Comparison of ENCODE assay signal across 24 cellular contexts in genomic region chr1:86748622-86749373, GRCh38. TPM values are rescaled to one million over a fixed set of nuclear protein-coding genes. Genes with fewer than 3 reads are reported as not detected.
DNase-seq lines count a peak whose midpoint lies in the region; ATAC-seq lines count a peak whose summit lies in the region.
"Had no signal": no experiment of that assay in that cellular context is flagged by ENCODE, and none has a peak within 500 bp of the region (broad histone marks: within the 10 kb centered on the region; RNA-seq: fewer than 3 reads in every experiment).

No MANE protein-coding gene starts in this region.

- no peaks in the 10 kb centered on the region for H3K27me3 Mint-ChIP-seq in activated naive CD8-positive, alpha-beta T cell treated with anti-CD3 and anti-CD28 coated beads, Interleukin-2, amount 50 U/mL, for 24 hours
- no peaks in the 10 kb centered on the region for H3K27me3 Mint-ChIP-seq in activated naive CD8-positive, alpha-beta T cell treated with anti-CD3 and anti-CD28 coated beads for 36 hours
- H3K27me3 Mint-ChIP-seq in naive thymus-derived CD8-positive, alpha-beta T cell: no peaks in the 10 kb centered on the region
- H3K27me3 Mint-ChIP-seq: CD4-positive, CD25-positive, alpha-beta regulatory T cell had no signal

- no peak for DNase-seq in activated naive CD8-positive, alpha-beta T cell treated with anti-CD3 and anti-CD28 coated beads, Interleukin-2, amount 50 U/mL, for 24 hours
- DNase-seq in activated naive CD8-positive, alpha-beta T cell treated with anti-CD3 and anti-CD28 coated beads for 36 hours: no peak
- DNase-seq in NCI-H226 (peak; percentile 65), kidney glomerular epithelial cell (lab: John Stamatoyannopoulos, UW) (no peak), KG1 (lab: John Stamatoyannopoulos, UW) (no peak)
- DNase-seq in naive thymus-derived CD8-positive, alpha-beta T cell: no peak
- DNase-seq in stimulated activated naive CD8-positive, alpha-beta T cell treated with anti-CD3 and anti-CD28 coated beads, Interleukin-15, Interleukin-2, amounts not matched to agents 100 U/mL and 50 U/mL, for 24 hours: peak; percentile 13
- DNase-seq: CD4-positive, CD25-positive, alpha-beta regulatory T cell; DMS 273 treated with DMSO at 0.1 percent for 48 hours; DMS79; EL; GDM1; NCI-H1092 treated with DMSO at 0.1 percent for 48 hours; NCI-H1436 treated with DMSO at 0.1 percent for 48 hours; NCI-H187 treated with DMSO at 0.1 percent for 48 hours; NCI-H446; NCI-H524 treated with DMSO at 0.1 percent for 48 hours; NCI-H774; Right ventricle myocardium superior; RPMI8226 had no signal

- H3K27ac Mint-ChIP-seq in activated naive CD8-positive, alpha-beta T cell treated with anti-CD3 and anti-CD28 coated beads, Interleukin-2, amount 50 U/mL, for 24 hours: no peak overlapping the region
- H3K27ac Mint-ChIP-seq in activated naive CD8-positive, alpha-beta T cell treated with anti-CD3 and anti-CD28 coated beads for 36 hours: no peak overlapping the region
- H3K27ac Mint-ChIP-seq in naive thymus-derived CD8-positive, alpha-beta T cell: peak overlapping the region in 7 of 10 donors; percentile 31 to 73 (median 44)
- H3K27ac Mint-ChIP-seq: CD4-positive, CD25-positive, alpha-beta regulatory T cell had no signal

- peaks cover 11% of the 10 kb centered on the region for H3K36me3 Mint-ChIP-seq in activated naive CD8-positive, alpha-beta T cell treated with anti-CD3 and anti-CD28 coated beads, Interleukin-2, amount 50 U/mL, for 24 hours (ENCODE audit: low read depth)
- H3K36me3 Mint-ChIP-seq in activated naive CD8-positive, alpha-beta T cell treated with anti-CD3 and anti-CD28 coated beads for 36 hours: peaks cover 7% of the 10 kb centered on the region
- H3K36me3 Mint-ChIP-seq in naive thymus-derived CD8-positive, alpha-beta T cell: peaks cover 0 to 31% (median 12%) of the 10 kb centered on the region in 3 donors

- no peaks in the 10 kb centered on the region for H3K9me3 Mint-ChIP-seq in activated naive CD8-positive, alpha-beta T cell treated with anti-CD3 and anti-CD28 coated beads, Interleukin-2, amount 50 U/mL, for 24 hours
- H3K9me3 Mint-ChIP-seq in activated naive CD8-positive, alpha-beta T cell treated with anti-CD3 and anti-CD28 coated beads for 36 hours: no peaks in the 10 kb centered on the region
- H3K9me3 Mint-ChIP-seq in naive thymus-derived CD8-positive, alpha-beta T cell: no peaks in the 10 kb centered on the region
- H3K9me3 Mint-ChIP-seq: IgD-negative memory B cell had no signal

- H3K4me3 Mint-ChIP-seq in activated naive CD8-positive, alpha-beta T cell treated with anti-CD3 and anti-CD28 coated beads, Interleukin-2, amount 50 U/mL, for 24 hours: no peak overlapping the region
- H3K4me3 Mint-ChIP-seq in activated naive CD8-positive, alpha-beta T cell treated with anti-CD3 and anti-CD28 coated beads for 36 hours: no peak overlapping the region
- peak overlapping the region in 1 of 10 donors; percentile 45 for H3K4me3 Mint-ChIP-seq in naive thymus-derived CD8-positive, alpha-beta T cell
- H3K4me3 Mint-ChIP-seq: CD4-positive, CD25-positive, alpha-beta regulatory T cell; IgD-negative memory B cell had no signal

- peak; percentile 74 for ATAC-seq in activated naive CD8-positive, alpha-beta T cell treated with anti-CD3 and anti-CD28 coated beads, Interleukin-2, amount 50 U/mL, for 24 hours
- ATAC-seq in naive thymus-derived CD8-positive, alpha-beta T cell: no peak
- ATAC-seq in stimulated activated naive CD8-positive, alpha-beta T cell treated with anti-CD3 and anti-CD28 coated beads, Interleukin-15, Interleukin-2, amounts not matched to agents 100 U/mL and 50 U/mL, for 24 hours: peak; percentile 75
- ATAC-seq in GM21381 (IDR thresholded peaks at IDR 0.05; ENCODE audit: unreplicated experiment): no peak
- ATAC-seq: GM12878, HCT116 had no signal

- H3K4me1 Mint-ChIP-seq in activated naive CD8-positive, alpha-beta T cell treated with anti-CD3 and anti-CD28 coated beads, Interleukin-2, amount 50 U/mL, for 24 hours: peaks cover 8% of the 10 kb centered on the region
- peaks cover 12% of the 10 kb centered on the region for H3K4me1 Mint-ChIP-seq in activated naive CD8-positive, alpha-beta T cell treated with anti-CD3 and anti-CD28 coated beads for 36 hours
- H3K4me1 Mint-ChIP-seq in naive thymus-derived CD8-positive, alpha-beta T cell: peaks cover 0 to 9% (median under 1%) of the 10 kb centered on the region in 4 donors
- H3K4me1 Mint-ChIP-seq: IgD-negative memory B cell had no signal

- POLR2A ChIA-PET in naive thymus-derived CD8-positive, alpha-beta T cell (lab: Charles Lee): no interaction called here

RNA-seq across cellular contexts. Expression of gene SH3GLB1, which starts 44.4 kb away (rescaled TPM):
- 10 to 100 TPM; 49.7 to 52.7 TPM for total RNA-seq in activated naive CD8-positive, alpha-beta T cell treated with anti-CD3 and anti-CD28 coated beads for 36 hours
- 10 to 100 TPM; 46.1 to 50.0 TPM for total RNA-seq in naive thymus-derived CD8-positive, alpha-beta T cell
- polyA plus RNA-seq in naive thymus-derived CD8-positive, alpha-beta T cell: 10 to 100 TPM; 21.5 to 29.8 (median 26.3) TPM

Comparison
In these comparisons a context has a peak if more than half of its experiments do, and no peak if none do; other contexts are left out.
1. ATAC-seq: peak in activated naive CD8-positive, alpha-beta T cell treated with anti-CD3 and anti-CD28 coated beads, Interleukin-2, amount 50 U/mL, for 24 hours (single experiment) and stimulated activated naive CD8-positive, alpha-beta T cell treated with anti-CD3 and anti-CD28 coated beads, Interleukin-15, Interleukin-2, amounts not matched to agents 100 U/mL and 50 U/mL, for 24 hours (single experiment); none in naive thymus-derived CD8-positive, alpha-beta T cell (0 of 2) and GM21381 (single experiment).
2. DNase-seq: peak in NCI-H226 (single experiment) and stimulated activated naive CD8-positive, alpha-beta T cell treated with anti-CD3 and anti-CD28 coated beads, Interleukin-15, Interleukin-2, amounts not matched to agents 100 U/mL and 50 U/mL, for 24 hours (single experiment); none in activated naive CD8-positive, alpha-beta T cell treated with anti-CD3 and anti-CD28 coated beads, Interleukin-2, amount 50 U/mL, for 24 hours (single experiment), activated naive CD8-positive, alpha-beta T cell treated with anti-CD3 and anti-CD28 coated beads for 36 hours (single experiment), naive thymus-derived CD8-positive, alpha-beta T cell (0 of 10), kidney glomerular epithelial cell (single experiment) and KG1 (single experiment).
3. H3K27ac Mint-ChIP-seq: peak in naive thymus-derived CD8-positive, alpha-beta T cell (7 of 10); none in activated naive CD8-positive, alpha-beta T cell treated with anti-CD3 and anti-CD28 coated beads, Interleukin-2, amount 50 U/mL, for 24 hours (single experiment) and activated naive CD8-positive, alpha-beta T cell treated with anti-CD3 and anti-CD28 coated beads for 36 hours (single experiment).